12 cellular contexts compared by ENCODE assay signal in genomic region chr13:75704194-75704941, GRCh38.
DNase-seq lines count a peak whose midpoint lies in the region; ATAC-seq, FAIRE-seq and TF ChIP-seq lines count a peak whose summit lies in the region.
"Had no signal": no experiment of that assay in that cellular context is flagged by ENCODE, and none has a peak within 500 bp of the region (broad histone marks: within the 10 kb centered on the region; RNA-seq: fewer than 3 reads in every experiment).

No MANE protein-coding gene starts in this region.

- 72% methylated on average over 7 of the region's 7 CpGs for WGBS in A549 (ENCODE audit: missing lambda C conversion rate)
- WGBS in HepG2 (ENCODE audit: low lambda C conversion rate): 94% methylated on average over 7 of the region's 7 CpGs

- H3K27me3 ChIP-seq in MG63 (no peaks in the 10 kb centered on the region), lower lobe of right lung (ENCODE audit: low read depth) (no peaks in the 10 kb centered on the region), HepG2 (ENCODE audit: control insufficient read depth in 1 of 2, insufficient read depth in 2 of 2, low read length in 2 of 2) (no peaks in the 10 kb centered on the region)

- intact Hi-C loops in lower lobe of right lung (cut with DNase I) (no loop called here), HepG2 (cut with micrococcal nuclease; ENCODE audit: unreplicated experiment) (no loop called here)

- H3K9me3 ChIP-seq in A549: no peaks in the 10 kb centered on the region
- H3K9me3 ChIP-seq in MG63: no peaks in the 10 kb centered on the region
- no peaks in the 10 kb centered on the region for H3K9me3 ChIP-seq in lower lobe of right lung
- H3K9me3 ChIP-seq in HepG2 (ENCODE audit: low read length): no peaks in the 10 kb centered on the region

- H3K4me2 ChIP-seq in A549 (peak overlapping the region; percentile 84), HepG2 (ENCODE audit: low read depth, low read length) (no peak overlapping the region)
- H3K4me2 ChIP-seq: KMS-11 had no signal

- FAIRE-seq in A549 (lab: Jason Lieb, UNC): no peak
- peak; percentile 38 for FAIRE-seq in colon (lab: Jason Lieb, UNC)
- FAIRE-seq in HepG2 (lab: Jason Lieb, UNC): no peak
- FAIRE-seq in GM12892 (lab: Jason Lieb, UNC): no peak

- H3K27ac ChIP-seq in A549: peak overlapping the region; percentile 74 to 85
- peak overlapping the region; percentile 82 for H3K27ac ChIP-seq in lower lobe of right lung
- H3K27ac ChIP-seq in HepG2 (ENCODE audit: extremely low read length, insufficient read depth, low read length): no peak overlapping the region
- H3K27ac ChIP-seq: KMS-11 had no signal

- in situ Hi-C loops in HepG2 (cut with HindIII; ENCODE audit: extremely low pct_ligation_motif_present, low pct_unique_long_range_greater_than_20kb): no loop called here

- H3K36me3 ChIP-seq in MG63 (peaks cover 46% of the 10 kb centered on the region), lower lobe of right lung (no peaks in the 10 kb centered on the region), HepG2 (replicated peaks in 1 of 2; ENCODE audit: control insufficient read depth in 1 of 2, insufficient read depth in 2 of 2, low read length in 2 of 2) (no peaks in the 10 kb centered on the region)

- TF ChIP-seq CTCF in A549 (IDR thresholded peaks at IDR 0.05) (no peak), lower lobe of right lung (IDR thresholded peaks at IDR 0.05) (no peak), HepG2 (CRISPR knock-in tag; IDR thresholded peaks at IDR 0.05) (no peak)

- H3K4me1 ChIP-seq in A549 (peaks cover 26% of the 10 kb centered on the region), lower lobe of right lung (peaks cover 11% of the 10 kb centered on the region), HepG2 (ENCODE audit: insufficient read depth, low read length) (peaks cover 5% of the 10 kb centered on the region; the same call in 1 of the 2 replicates)

- no peak overlapping the region for H3K9ac ChIP-seq in HepG2 (ENCODE audit: insufficient read depth, low read depth, low read length)
- H3K9ac ChIP-seq: KMS-11 had no signal

- POLR2A ChIA-PET in A549 (lab: Yijun Ruan, JAX) (no interaction called here), HepG2 (lab: Yijun Ruan, JAX) (interaction anchor here (1.8 kb wide), 1 partner anchor 56 kb away, joined by 4 read pairs; no protein-coding TSS in a partner anchor)

- no peak; a peak in 1 of 6 replicates for ATAC-seq in A549
- ATAC-seq in lower lobe of right lung: peak; percentile 73 to 79
- ATAC-seq in HepG2: no peak
- ATAC-seq: naive thymus-derived CD4-positive, alpha-beta T cell had no signal

- no TSS peak for BruUV-seq in HepG2 (replicated peaks; lab: Mats Ljungman, UMichigan)

- TF ChIP-seq EP300 in A549 (IDR thresholded peaks at IDR 0.05) (no peak), HepG2 (IDR thresholded peaks at IDR 0.05; ENCODE audit: low read depth in 2 of 2, low read length in 2 of 2) (no peak), HepG2 (CRISPR knock-in tag; IDR thresholded peaks at IDR 0.05; ENCODE audit: borderline replicate concordance) (no peak)

- H2AFZ ChIP-seq in HepG2 (ENCODE audit: low read length): no peak overlapping the region

- CTCF ChIA-PET in A549 (lab: Yijun Ruan, JAX) (interaction anchor here (0.6 to 4.8 kb wide), 7 partner anchors 9 to 171 kb away, joined by 3 to 51 read pairs (median 5); no protein-coding TSS in a partner anchor), HepG2 (lab: Yijun Ruan, JAX; ENCODE audit: low intra/inter-chr PET ratio, low total read pairs) (no interaction called here)

- peak in 1 of 2 experiments; percentile 26 for DNase-seq in A549 (ENCODE audit: low read depth in 1 of 2, low spot score in 1 of 2)
- peak; percentile 21 for DNase-seq in MG63
- DNase-seq in lower lobe of right lung: no peak
- DNase-seq in HepG2 (ENCODE audit: low spot score): no peak
- no peak for DNase-seq in GOT3 (lab: John Stamatoyannopoulos, UW)
- no peak for DNase-seq in GM12892 (ENCODE audit: insufficient read length)
- no peak for DNase-seq in stimulated activated CD4-positive, alpha-beta T cell treated with anti-CD3 and anti-CD28 coated beads, Interleukin-2, amount 100 ng/mL, for 48 hours
- DNase-seq: activated CD4-positive, CD25-positive, alpha-beta regulatory T cell; H7; naive thymus-derived CD4-positive, alpha-beta T cell had no signal

- H3K4me3 ChIP-seq in A549 (no peak overlapping the region), MG63 (no peak overlapping the region), lower lobe of right lung (peak overlapping the region; percentile 12), HepG2 (replicated peaks in 1 of 3; ENCODE audit: insufficient read depth in 1 of 3, low read depth in 2 of 3, low read length in 3 of 3) (no peak overlapping the region)

- H3K79me2 ChIP-seq in HepG2 (ENCODE audit: insufficient read depth, low read length): no peaks in the 10 kb centered on the region

- H4K20me1 ChIP-seq in HepG2 (ENCODE audit: insufficient read depth, low read length): no peaks in the 10 kb centered on the region

- TF ChIP-seq POLR2A in A549 (IDR thresholded peaks at IDR 0.05; ENCODE audit: low read length): no peak
- TF ChIP-seq POLR2A in HepG2 (IDR thresholded peaks at IDR 0.05; ENCODE audit: insufficient read depth in 1 of 2, low read depth in 2 of 2, low read length in 2 of 2): no peak
- no peak for TF ChIP-seq POLR2A in GM12892 (IDR thresholded peaks at IDR 0.05; ENCODE audit: low read depth, low read length)

- TF ChIP-seq RAD21 in A549 (conservative IDR thresholded peaks at IDR 0.05 in 1 of 2, IDR thresholded peaks at IDR 0.05 in 1 of 2): no peak
- no peak for TF ChIP-seq RAD21 in HepG2 (CRISPR knock-in tag; IDR thresholded peaks at IDR 0.05)

TF ChIP-seq in A549, 52 proteins besides CTCF, POLR2A, EP300 and RAD21 (continues in another document):
- TF ChIP-seq FOXS1 (CRISPR knock-in tag; IDR thresholded peaks at IDR 0.05) (no peak), SMC3 (IDR thresholded peaks at IDR 0.05) (no peak), PHF8 (IDR thresholded peaks at IDR 0.05; ENCODE audit: borderline replicate concordance, low read depth) (no peak), JUN (IDR thresholded peaks at IDR 0.05) (no peak), FOSB (CRISPR knock-in tag; IDR thresholded peaks at IDR 0.05) (no peak), EHF (CRISPR knock-in tag; IDR thresholded peaks at IDR 0.05) (no peak), CHD4 (IDR thresholded peaks at IDR 0.05; ENCODE audit: borderline replicate concordance) (no peak), BCL3 (IDR thresholded peaks at IDR 0.05) (no peak), FOSL2 (IDR thresholded peaks at IDR 0.05) (no peak), FOSL2 (CRISPR knock-in tag; IDR thresholded peaks at IDR 0.05) (no peak), MAX (IDR thresholded peaks at IDR 0.05) (no peak)

TF ChIP-seq in HepG2, 621 proteins besides CTCF, POLR2A, EP300 and RAD21:
- TF ChIP-seq JDP2 (CRISPR knock-in tag; IDR thresholded peaks at IDR 0.05; ENCODE audit: borderline replicate concordance) (no peak), ZFP41 (CRISPR knock-in tag; IDR thresholded peaks at IDR 0.05; ENCODE audit: borderline replicate concordance) (no peak), TRIM22 (IDR thresholded peaks at IDR 0.05) (no peak), FOXK1 (CRISPR knock-in tag; IDR thresholded peaks at IDR 0.05; ENCODE audit: borderline replicate concordance, low read depth) (no peak)

Comparison
In these comparisons a context has a peak if more than half of its experiments do, and no peak if none do; other contexts are left out.
1. ATAC-seq: peak in lower lobe of right lung (2 of 2); none in A549 (0 of 2) and HepG2 (single experiment).